In genomic region chr20:58471835-58472164, GRCh38 we compare ENCODE assay signal across 20 cellular contexts. TPM values are rescaled to one million over a fixed set of nuclear protein-coding genes. Genes with fewer than 3 reads are reported as not detected.
DNase-seq lines count a peak whose midpoint lies in the region; ATAC-seq and TF ChIP-seq lines count a peak whose summit lies in the region.
"Had no signal": no experiment of that assay in that cellular context is flagged by ENCODE, and none has a peak within 500 bp of the region (broad histone marks: within the 10 kb centered on the region; RNA-seq: fewer than 3 reads in every experiment).

No MANE protein-coding gene starts in this region.

- no peak for DNase-seq in left ventricle myocardium inferior
- no peak for DNase-seq in left cardiac atrium
- no peak for DNase-seq in uterus
- DNase-seq in stimulated activated CD4-positive, alpha-beta T cell treated with anti-CD3 and anti-CD28 coated beads, Interleukin-4, amount 100 ng/mL, for 1 hour: no peak
- no peak for DNase-seq in NCI-H1694 (lab: John Stamatoyannopoulos, UW)
- DNase-seq in neural progenitor cell (ENCODE audit: low spot score): no peak
- DNase-seq: AML-193; CD4-positive, alpha-beta T cell; DMS79; GDM1; GOT3; HFFc6 had no signal

- H2AFZ ChIP-seq in neural progenitor cell (replicated peaks): no peak overlapping the region

- no peaks in the 10 kb centered on the region for H3K36me3 ChIP-seq in left ventricle myocardium inferior
- no peaks in the 10 kb centered on the region for H3K36me3 ChIP-seq in rectal smooth muscle tissue (ENCODE audit: control insufficient read depth, insufficient read depth, low read length)
- no peaks in the 10 kb centered on the region for H3K36me3 ChIP-seq in uterus
- no peaks in the 10 kb centered on the region for H3K36me3 ChIP-seq in neural progenitor cell

- intact Hi-C loops in left ventricle myocardium inferior (cut with micrococcal nuclease) (no loop called here), left cardiac atrium (cut with DNase I) (no loop called here), uterus (cut with DNase I; ENCODE audit: low total_unique reads) (no loop called here)

- H4K20me1 ChIP-seq in neural progenitor cell (ENCODE audit: low read depth): no peaks in the 10 kb centered on the region

- peaks cover 6% of the 10 kb centered on the region for H3K9me3 ChIP-seq in left ventricle myocardium inferior (replicated peaks)
- H3K9me3 ChIP-seq in iPS-18c (ENCODE audit: control insufficient read depth, insufficient read depth, low read length): no peaks in the 10 kb centered on the region
- no peaks in the 10 kb centered on the region for H3K9me3 ChIP-seq in uterus
- H3K9me3 ChIP-seq in neural progenitor cell (ENCODE audit: low read depth): no peaks in the 10 kb centered on the region
- H3K9me3 ChIP-seq: Caco-2 had no signal

- peak overlapping the region; percentile 42 for H3K27ac ChIP-seq in left ventricle myocardium inferior (replicated peaks)
- peak overlapping the region; percentile 60 for H3K27ac ChIP-seq in rectal smooth muscle tissue (ENCODE audit: low read depth, low read length)
- H3K27ac ChIP-seq in uterus: peak overlapping the region; percentile 22 to 54
- no peak overlapping the region for H3K27ac ChIP-seq in neural progenitor cell
- H3K27ac ChIP-seq: 22Rv1, A549, C4-2B, HL-60 had no signal

- no peak overlapping the region for H3K9ac ChIP-seq in rectal smooth muscle tissue (ENCODE audit: low read length)
- H3K9ac ChIP-seq in neural progenitor cell: no peak overlapping the region

- H3F3A ChIP-seq in neural progenitor cell (ENCODE audit: low read depth): no peaks in the 10 kb centered on the region

- H3K4me3 Mint-ChIP-seq in neural progenitor cell: no peak overlapping the region
- H3K4me3 Mint-ChIP-seq: CD4-positive, alpha-beta T cell; HFFc6 had no signal

- TF ChIP-seq CTCF in left ventricle myocardium inferior (IDR thresholded peaks at IDR 0.05; ENCODE audit: borderline replicate concordance) (no peak), uterus (IDR thresholded peaks at IDR 0.05) (no peak), neural progenitor cell (IDR thresholded peaks at IDR 0.05) (no peak)

- H3K27ac Mint-ChIP-seq in neural progenitor cell: no peak overlapping the region
- H3K27ac Mint-ChIP-seq: CD4-positive, alpha-beta T cell; HFFc6 had no signal

- H3K27me3 Mint-ChIP-seq in neural progenitor cell (ENCODE audit: insufficient read depth, low read depth): peaks cover 9% of the 10 kb centered on the region
- H3K27me3 Mint-ChIP-seq: CD4-positive, alpha-beta T cell had no signal

- H3K4me2 ChIP-seq in neural progenitor cell: no peak overlapping the region
- H3K4me2 ChIP-seq: A549 had no signal

- no peaks in the 10 kb centered on the region for H3K36me3 Mint-ChIP-seq in neural progenitor cell

- ATAC-seq in left cardiac atrium: no peak
- ATAC-seq: HCT116 had no signal

- H3K27me3 ChIP-seq in left ventricle myocardium inferior (ENCODE audit: low read depth) (peaks cover 8% of the 10 kb centered on the region), rectal smooth muscle tissue (ENCODE audit: control insufficient read depth, insufficient read depth, low read length) (no peaks in the 10 kb centered on the region), uterus (no peaks in the 10 kb centered on the region), neural progenitor cell (no peaks in the 10 kb centered on the region)

- H3K4me1 ChIP-seq in left ventricle myocardium inferior (peaks cover 9% of the 10 kb centered on the region), rectal smooth muscle tissue (ENCODE audit: control insufficient read depth, insufficient read depth, low read length) (peaks cover 20% of the 10 kb centered on the region), uterus (peaks cover 0 to 15% of the 10 kb centered on the region in 2 donors), neural progenitor cell (no peaks in the 10 kb centered on the region)
- H3K4me1 ChIP-seq: A549, Caco-2 had no signal

- H3K4me3 ChIP-seq in left ventricle myocardium inferior: no peak overlapping the region
- 0 out of 2 replicates have a peak overlapping the region, but pooled peaks have one; percentile 3 for H3K4me3 ChIP-seq in iPS-18c (ENCODE audit: insufficient read depth, low read depth, low read length)
- H3K4me3 ChIP-seq in rectal smooth muscle tissue (ENCODE audit: low read length): no peak overlapping the region
- no peak overlapping the region for H3K4me3 ChIP-seq in uterus
- no peak overlapping the region for H3K4me3 ChIP-seq in neural progenitor cell
- H3K4me3 ChIP-seq: A549 had no signal

- no peak for TF ChIP-seq POLR2A in uterus (IDR thresholded peaks at IDR 0.05)

- H3K4me1 Mint-ChIP-seq in neural progenitor cell: no peaks in the 10 kb centered on the region

- H3K9me3 Mint-ChIP-seq in neural progenitor cell: peaks cover 3% of the 10 kb centered on the region
- H3K9me3 Mint-ChIP-seq: CD4-positive, alpha-beta T cell had no signal

- H3K79me2 ChIP-seq in neural progenitor cell (ENCODE audit: low read depth): no peaks in the 10 kb centered on the region

RNA-seq across cellular contexts. Expression of gene APCDD1L, which starts 43.4 kb away (rescaled TPM):
- total RNA-seq in left ventricle myocardium inferior: 0.91 TPM
- total RNA-seq in left cardiac atrium: 1 to 10 TPM in 1 of 2 donors, under 1 TPM in 1; 0.44 to 1.3 TPM
- 1 to 10 TPM in 2 of 4 donors, under 1 TPM in 1, not detected in 1; 0.59 to 2.1 (median 1.1) TPM for total RNA-seq in uterus
- not detected in 2 replicates for total RNA-seq in neural progenitor cell (ENCODE audit: low replicate concordance)
- total RNA-seq: Caco-2; CD4-positive, alpha-beta T cell had no signal
